8 cellular contexts compared by ENCODE assay signal in the genomic region with DNA sequence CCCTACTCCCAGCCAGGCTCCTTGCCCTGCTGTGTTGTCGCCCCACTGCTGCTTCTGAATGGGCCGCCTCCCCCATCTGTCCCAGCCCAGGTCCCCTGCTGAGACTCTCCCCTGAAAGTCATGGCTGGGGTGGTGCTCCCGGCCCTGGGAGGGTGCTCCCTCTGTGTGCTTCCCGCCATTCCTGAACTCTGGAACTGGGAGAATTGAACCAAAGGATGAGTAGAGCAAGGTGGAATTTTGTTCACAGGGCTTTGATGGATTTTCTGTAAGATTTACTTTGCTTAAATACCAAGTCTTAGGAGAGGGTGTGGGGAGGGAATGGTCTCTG. TPM values are rescaled to one million over a fixed set of nuclear protein-coding genes. Genes with fewer than 3 reads are reported as not detected.
DNase-seq lines count a peak whose midpoint lies in the region; ATAC-seq and TF ChIP-seq lines count a peak whose summit lies in the region.

No MANE protein-coding gene starts in this region.

- peak overlapping the region; percentile 96 to 98 for H3K27ac Mint-ChIP-seq in natural killer cell treated with Interleukin-12 subunit alpha and Interleukin-12 subunit beta and Interleukin-15 and Interleukin-18, amount 100 ng/mL, for 72 hours

- H3K27me3 Mint-ChIP-seq in natural killer cell treated with Interleukin-12 subunit alpha and Interleukin-12 subunit beta and Interleukin-15 and Interleukin-18, amount 100 ng/mL, for 72 hours, result no peaks in the 10 kb centered on the region

- H3K27me3 ChIP-seq in BE2C, result no peaks in the 10 kb centered on the region

- peaks cover 10% of the 10 kb centered on the region for H3K36me3 Mint-ChIP-seq in natural killer cell treated with Interleukin-12 subunit alpha and Interleukin-12 subunit beta and Interleukin-15 and Interleukin-18, amount 100 ng/mL, for 72 hours

- H3K9me3 ChIP-seq in BE2C, result no peaks in the 10 kb centered on the region

- peak overlapping the region; percentile 38 for H3K4me3 ChIP-seq in BE2C (ENCODE audit: low read depth, low read length)

- peaks cover 38 to 43% of the 10 kb centered on the region in 2 donors for H3K4me1 Mint-ChIP-seq in natural killer cell treated with Interleukin-12 subunit alpha and Interleukin-12 subunit beta and Interleukin-15 and Interleukin-18, amount 100 ng/mL, for 72 hours (ENCODE audit: low read depth in 2 of 2)

- no peaks in the 10 kb centered on the region for H3K9me3 Mint-ChIP-seq in natural killer cell treated with Interleukin-12 subunit alpha and Interleukin-12 subunit beta and Interleukin-15 and Interleukin-18, amount 100 ng/mL, for 72 hours

- H3K36me3 ChIP-seq in BE2C, result no peaks in the 10 kb centered on the region

- no peak for TF ChIP-seq CTCF in BE2C (IDR thresholded peaks at IDR 0.05; ENCODE audit: low read depth, low read length)

- peaks cover 3% of the 10 kb centered on the region; the same call in 1 of the 2 replicates for H3K4me1 ChIP-seq in BE2C

- no peak for DNase-seq in BE2C
- DNase-seq in natural killer cell treated with Interleukin-12 subunit alpha and Interleukin-12 subunit beta and Interleukin-15 and Interleukin-18, amount 100 ng/mL, for 72 hours (ENCODE audit: low spot score), result no peak
- DNase-seq in AG08396 (ENCODE audit: low spot score), result no peak
- DNase-seq in SIG-M5 treated with dmso at 0.1 percent for 504 hours (lab: John Stamatoyannopoulos, UW; ENCODE audit: unreplicated experiment), result no peak
- DNase-seq in islet precursor cell, result no peak
- no peak for DNase-seq in DMS114 treated with DMSO at 0.1 percent for 48 hours (lab: John Stamatoyannopoulos, UW; ENCODE audit: unreplicated experiment)

- ATAC-seq in HG02852 (IDR thresholded peaks at IDR 0.05; ENCODE audit: unreplicated experiment), result peak; percentile 2
- ATAC-seq in natural killer cell treated with Interleukin-12 subunit alpha and Interleukin-12 subunit beta and Interleukin-15 and Interleukin-18, amount 100 ng/mL, for 72 hours, result no peak

- H3K27ac ChIP-seq in cingulate gyrus (ENCODE audit: low read depth, low read length), result peak overlapping the region; percentile 39

- peak overlapping the region; percentile 89 for H3K4me3 Mint-ChIP-seq in natural killer cell treated with Interleukin-12 subunit alpha and Interleukin-12 subunit beta and Interleukin-15 and Interleukin-18, amount 100 ng/mL, for 72 hours

RNA-seq across cellular contexts. Expression of a gene that starts 0.4 kb away (rescaled TPM):
- polyA plus RNA-seq in BE2C (2012; ENCODE audit: insufficient read depth, insufficient read length, low read depth), result 5.2 TPM
- 100 to 1,000 TPM; 105 to 169 TPM for total RNA-seq in natural killer cell treated with Interleukin-12 subunit alpha and Interleukin-12 subunit beta and Interleukin-15 and Interleukin-18, amount 100 ng/mL, for 72 hours

RNA-seq across cellular contexts. Expression of a gene that starts 19.6 kb away (rescaled TPM):
- not detected for polyA plus RNA-seq in BE2C (2012; ENCODE audit: insufficient read depth, insufficient read length, low read depth)
- 1 to 10 TPM; 6.2 to 6.9 TPM for total RNA-seq in natural killer cell treated with Interleukin-12 subunit alpha and Interleukin-12 subunit beta and Interleukin-15 and Interleukin-18, amount 100 ng/mL, for 72 hours

RNA-seq across cellular contexts. Expression of a gene that starts 36.8 kb away (rescaled TPM):
- 4.6 TPM for polyA plus RNA-seq in BE2C (2012; ENCODE audit: insufficient read depth, insufficient read length, low read depth)
- total RNA-seq in natural killer cell treated with Interleukin-12 subunit alpha and Interleukin-12 subunit beta and Interleukin-15 and Interleukin-18, amount 100 ng/mL, for 72 hours, result 10 to 100 TPM; 21.7 to 31.6 TPM

RNA-seq across cellular contexts. Expression of a gene that starts 56.5 kb away (rescaled TPM):
- 0.43 TPM for polyA plus RNA-seq in BE2C (2012; ENCODE audit: insufficient read depth, insufficient read length, low read depth)
- total RNA-seq in natural killer cell treated with Interleukin-12 subunit alpha and Interleukin-12 subunit beta and Interleukin-15 and Interleukin-18, amount 100 ng/mL, for 72 hours, result 10 to 100 TPM; 37.6 to 40.1 TPM
